In genomic region chr2:127220102-127220806, GRCh38 we compare ENCODE assay signal across 8 cellular contexts. TPM values are rescaled to one million over a fixed set of nuclear protein-coding genes. Genes with fewer than 3 reads are reported as not detected.
DNase-seq lines count a peak whose midpoint lies in the region; ATAC-seq, FAIRE-seq and TF ChIP-seq lines count a peak whose summit lies in the region.

A gene with protein sequence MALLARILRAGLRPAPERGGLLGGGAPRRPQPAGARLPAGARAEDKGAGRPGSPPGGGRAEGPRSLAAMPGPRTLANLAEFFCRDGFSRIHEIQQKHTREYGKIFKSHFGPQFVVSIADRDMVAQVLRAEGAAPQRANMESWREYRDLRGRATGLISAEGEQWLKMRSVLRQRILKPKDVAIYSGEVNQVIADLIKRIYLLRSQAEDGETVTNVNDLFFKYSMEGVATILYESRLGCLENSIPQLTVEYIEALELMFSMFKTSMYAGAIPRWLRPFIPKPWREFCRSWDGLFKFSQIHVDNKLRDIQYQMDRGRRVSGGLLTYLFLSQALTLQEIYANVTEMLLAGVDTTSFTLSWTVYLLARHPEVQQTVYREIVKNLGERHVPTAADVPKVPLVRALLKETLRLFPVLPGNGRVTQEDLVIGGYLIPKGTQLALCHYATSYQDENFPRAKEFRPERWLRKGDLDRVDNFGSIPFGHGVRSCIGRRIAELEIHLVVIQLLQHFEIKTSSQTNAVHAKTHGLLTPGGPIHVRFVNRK (minus strand): TSS chr2:127220299. CDS start chr2:127220270, 29 bp downstream.

- dilution Hi-C loops in mammary epithelial cell (cut with HindIII; ENCODE audit: low sequenced_read_pairs), result no loop called here

- no peak for FAIRE-seq in A549 (lab: Jason Lieb, UNC)

- TF ChIP-seq CTCF in A549 (IDR thresholded peaks at IDR 0.05) (no peak), mammary epithelial cell (conservative IDR thresholded peaks at IDR 0.05 in 1 of 2, IDR thresholded peaks at IDR 0.05 in 1 of 2; ENCODE audit: extremely low read depth in 1 of 2, insufficient read depth in 1 of 2, low read depth in 1 of 2, low read length in 2 of 2) (no peak), liver (IDR thresholded peaks at IDR 0.05; ENCODE audit: low read depth, low read length, missing input control) (no peak), thyroid gland (IDR thresholded peaks at IDR 0.05) (no peak)

- TF ChIP-seq POLR2A in A549 (IDR thresholded peaks at IDR 0.05; ENCODE audit: low read length) (no peak), thyroid gland (IDR thresholded peaks at IDR 0.05) (no peak)

- H3K4me3 ChIP-seq in A549, result peak within 1 kb of the TSS; percentile 89
- H3K4me3 ChIP-seq in mammary epithelial cell (replicated peaks in 1 of 3; ENCODE audit: insufficient read depth in 1 of 3, low read depth in 2 of 3, low read length in 3 of 3), result peak within 1 kb of the TSS; percentile 70 to 92 (median 78)
- peak within 1 kb of the TSS in 2 of 3 donors; percentile 47 to 65 for H3K4me3 ChIP-seq in liver (ENCODE audit: low read depth in 1 of 3, low read length in 3 of 3)
- peak within 1 kb of the TSS in 2 of 3 donors; percentile 10 to 38 for H3K4me3 ChIP-seq in thyroid gland (replicated peaks in 1 of 3)

- CTCF ChIA-PET in A549 (lab: Yijun Ruan, JAX) (interaction anchor here (1.0 kb wide), 1 partner anchor 23 kb away, joined by 5 read pairs; no protein-coding TSS in a partner anchor), mammary epithelial cell (lab: Charles Lee; ENCODE audit: low non-redundant PET) (no interaction called here)

- peaks cover 30% of the 10 kb centered on the region for H3K4me1 ChIP-seq in A549
- peaks cover 41% of the 10 kb centered on the region for H3K4me1 ChIP-seq in mammary epithelial cell (ENCODE audit: insufficient read depth, low read length)
- H3K4me1 ChIP-seq in liver (ENCODE audit: control insufficient read depth in 4 of 4, insufficient read depth in 4 of 4, low read length in 3 of 4), result peaks cover 4 to 13% (median 10%) of the 10 kb centered on the region in 4 donors
- H3K4me1 ChIP-seq in thyroid gland, result peaks cover 16 to 23% of the 10 kb centered on the region in 2 donors

- H3K36me3 ChIP-seq in mammary epithelial cell (ENCODE audit: insufficient read depth, low read length) (no peaks in the 10 kb centered on the region), liver (ENCODE audit: control insufficient read depth in 4 of 4, insufficient read depth in 3 of 4, low read depth in 1 of 4, low read length in 3 of 4) (no peaks in the 10 kb centered on the region), thyroid gland (no peaks in the 10 kb centered on the region)

- intact Hi-C loops in mammary epithelial cell (cut with micrococcal nuclease) (no loop called here), thyroid gland (cut with DNase I) (no loop called here)

- in situ Hi-C loops in mammary epithelial cell (cut with MboI; ENCODE audit: low sequenced_read_pairs in 2 of 2), result no loop called here

- BruUV-seq in mammary epithelial cell (replicated peaks; lab: Mats Ljungman, UMichigan), result no TSS peak

- ATAC-seq in A549 (peak; percentile 10 to 17; a peak in 4 of 6 replicates), HG03135 (IDR thresholded peaks at IDR 0.05; ENCODE audit: unreplicated experiment) (peak; percentile 52), HG03354 (IDR thresholded peaks at IDR 0.05; ENCODE audit: poor library complexity, severe bottlenecking, unreplicated experiment) (no peak)

- DNase-seq in A549 (ENCODE audit: low read depth in 1 of 2, low spot score in 1 of 2) (peak in 1 of 2 experiments; percentile 28), mammary epithelial cell (no peak), thyroid gland (peak; percentile 3 to 6), UCSD-AML1 (lab: John Stamatoyannopoulos, UW; ENCODE audit: unreplicated experiment) (no peak), cerebellum (ENCODE audit: low spot score) (no peak)

- TF ChIP-seq EP300 in A549 (IDR thresholded peaks at IDR 0.05), result no peak

- H3K27ac ChIP-seq in A549 (peak within 1 kb of the TSS; percentile 93 to 95), mammary epithelial cell (ENCODE audit: insufficient read depth, low read depth, low read length) (peak within 1 kb of the TSS; percentile 93), liver (ENCODE audit: low read depth in 1 of 2, low read length in 2 of 2) (no peak within 1 kb of the TSS), thyroid gland (no peak within 1 kb of the TSS)

- POLR2A ChIA-PET in A549 (lab: Yijun Ruan, JAX), result no interaction called here

- peak within 1 kb of the TSS; percentile 85 for H3K4me2 ChIP-seq in A549
- peak within 1 kb of the TSS; percentile 99 for H3K4me2 ChIP-seq in mammary epithelial cell (ENCODE audit: insufficient read depth, low read depth, low read length)

- no peaks in the 10 kb centered on the region for H3K27me3 ChIP-seq in mammary epithelial cell (ENCODE audit: insufficient read depth, low read length)
- peaks cover 0 to 2% (median 0%) of the 10 kb centered on the region in 4 donors for H3K27me3 ChIP-seq in liver (ENCODE audit: control insufficient read depth in 4 of 4, insufficient read depth in 4 of 4, low read length in 3 of 4)
- H3K27me3 ChIP-seq in thyroid gland, result peaks cover 7% of the 10 kb centered on the region

- H3K9me3 ChIP-seq in A549 (peaks cover 3% of the 10 kb centered on the region; the same call in 1 of the 3 replicates), mammary epithelial cell (replicated peaks; ENCODE audit: insufficient read depth, low read length) (no peaks in the 10 kb centered on the region), liver (ENCODE audit: control insufficient read depth in 4 of 4, low read length in 3 of 4) (no peaks in the 10 kb centered on the region), thyroid gland (no peaks in the 10 kb centered on the region)

- 3% methylated on average over 14 of the region's 43 CpGs for WGBS in A549 (ENCODE audit: missing lambda C conversion rate)
- WGBS in mammary epithelial cell (ENCODE audit: low coverage, missing lambda C conversion rate), result 5% methylated on average over 15 of the region's 43 CpGs
- 5% methylated on average over 43 of the region's 43 CpGs for WGBS in liver
- 12 to 15% methylated on average over 10 to 12 of the region's 43 CpGs for WGBS in thyroid gland, 2 donors

- no peaks in the 10 kb centered on the region for H4K20me1 ChIP-seq in mammary epithelial cell (ENCODE audit: insufficient read depth, low read length)

- H3K9ac ChIP-seq in mammary epithelial cell (ENCODE audit: insufficient read depth, low read length) (peak within 1 kb of the TSS; percentile 80), liver (ENCODE audit: low read depth in 1 of 2, low read length in 2 of 2) (no peak within 1 kb of the TSS)

- H2AFZ ChIP-seq in mammary epithelial cell (ENCODE audit: low read depth, low read length), result peak within 1 kb of the TSS; percentile 91

- H3K79me2 ChIP-seq in mammary epithelial cell (ENCODE audit: insufficient read depth, low read length), result peaks cover 19% of the 10 kb centered on the region

- no peak for TF ChIP-seq RAD21 in A549 (conservative IDR thresholded peaks at IDR 0.05 in 1 of 2, IDR thresholded peaks at IDR 0.05 in 1 of 2)
- no peak for TF ChIP-seq RAD21 in liver (IDR thresholded peaks at IDR 0.05)

TF ChIP-seq in A549, 52 proteins besides CTCF, POLR2A, EP300 and RAD21:
- no peak for TF ChIP-seq SREBF2 (IDR thresholded peaks at IDR 0.05)
- TF ChIP-seq EHF (CRISPR knock-in tag; IDR thresholded peaks at IDR 0.05), result no peak
- TF ChIP-seq JUN (IDR thresholded peaks at IDR 0.05), result 0 out of 5 replicates have a peak, but pooled peaks of 1 of the 2 experiments have one; percentile 11
- TF ChIP-seq CEBPB (IDR thresholded peaks at IDR 0.05), result no peak
- TF ChIP-seq MYC (IDR thresholded peaks at IDR 0.05; ENCODE audit: borderline replicate concordance, low read length), result no peak
- TF ChIP-seq NFE2L2 (conservative IDR thresholded peaks at IDR 0.05; ENCODE audit: low read length), result no peak

TF ChIP-seq in liver, 16 proteins besides CTCF, POLR2A, EP300 and RAD21 (continues in another document):
- TF ChIP-seq MAX (IDR thresholded peaks at IDR 0.05), result no peak
- no peak for TF ChIP-seq SP1 (IDR thresholded peaks at IDR 0.05)
- TF ChIP-seq, protein P1, sequence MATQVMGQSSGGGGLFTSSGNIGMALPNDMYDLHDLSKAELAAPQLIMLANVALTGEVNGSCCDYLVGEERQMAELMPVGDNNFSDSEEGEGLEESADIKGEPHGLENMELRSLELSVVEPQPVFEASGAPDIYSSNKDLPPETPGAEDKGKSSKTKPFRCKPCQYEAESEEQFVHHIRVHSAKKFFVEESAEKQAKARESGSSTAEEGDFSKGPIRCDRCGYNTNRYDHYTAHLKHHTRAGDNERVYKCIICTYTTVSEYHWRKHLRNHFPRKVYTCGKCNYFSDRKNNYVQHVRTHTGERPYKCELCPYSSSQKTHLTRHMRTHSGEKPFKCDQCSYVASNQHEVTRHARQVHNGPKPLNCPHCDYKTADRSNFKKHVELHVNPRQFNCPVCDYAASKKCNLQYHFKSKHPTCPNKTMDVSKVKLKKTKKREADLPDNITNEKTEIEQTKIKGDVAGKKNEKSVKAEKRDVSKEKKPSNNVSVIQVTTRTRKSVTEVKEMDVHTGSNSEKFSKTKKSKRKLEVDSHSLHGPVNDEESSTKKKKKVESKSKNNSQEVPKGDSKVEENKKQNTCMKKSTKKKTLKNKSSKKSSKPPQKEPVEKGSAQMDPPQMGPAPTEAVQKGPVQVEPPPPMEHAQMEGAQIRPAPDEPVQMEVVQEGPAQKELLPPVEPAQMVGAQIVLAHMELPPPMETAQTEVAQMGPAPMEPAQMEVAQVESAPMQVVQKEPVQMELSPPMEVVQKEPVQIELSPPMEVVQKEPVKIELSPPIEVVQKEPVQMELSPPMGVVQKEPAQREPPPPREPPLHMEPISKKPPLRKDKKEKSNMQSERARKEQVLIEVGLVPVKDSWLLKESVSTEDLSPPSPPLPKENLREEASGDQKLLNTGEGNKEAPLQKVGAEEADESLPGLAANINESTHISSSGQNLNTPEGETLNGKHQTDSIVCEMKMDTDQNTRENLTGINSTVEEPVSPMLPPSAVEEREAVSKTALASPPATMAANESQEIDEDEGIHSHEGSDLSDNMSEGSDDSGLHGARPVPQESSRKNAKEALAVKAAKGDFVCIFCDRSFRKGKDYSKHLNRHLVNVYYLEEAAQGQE (IDR thresholded peaks at IDR 0.05), result no peak
- no peak for TF ChIP-seq NR2F2 (IDR thresholded peaks at IDR 0.05)
- TF ChIP-seq GABPA (IDR thresholded peaks at IDR 0.05 in 1 of 2, conservative IDR thresholded peaks at IDR 0.05 in 1 of 2), result no peak

RNA-seq across cellular contexts. Expression of the gene that starts here (rescaled TPM):
- 2.2 TPM in 2 replicates for polyA plus RNA-seq in A549 (2011; rRNA removed)
- polyA plus RNA-seq in A549 (2012; cell fraction: cytosol; rRNA removed), result 1.1 and 1.6 TPM in 2 replicates
- 1.8 and 2.8 TPM in 2 replicates for polyA plus RNA-seq in A549 (2012; cell fraction: nucleus; rRNA removed)
- 3.0 to 5.5 TPM (median 4.6 TPM) in 3 replicates for polyA plus RNA-seq in A549 (2017; fragmentation: RNase III; extraction: RNeasy Plus Mini Kit Qiagen cat#74134 plus additional on column Dnase treatment)
- 1.1 and 1.8 TPM in 2 replicates for polyA minus RNA-seq in A549 (2011; rRNA and poly(A)+ RNA removed)
- total RNA-seq in mammary epithelial cell, result 1 to 10 TPM in 1 of 2 donors, under 1 TPM in 1; 0.67 to 8.3 TPM
- polyA plus RNA-seq in mammary epithelial cell, result 4.3 TPM
- polyA minus RNA-seq in mammary epithelial cell, result 6.9 TPM
- total RNA-seq in liver, result under 1 TPM; 0.05 to 0.08 TPM
- under 1 TPM; 0.02 to 0.14 TPM for polyA plus RNA-seq in liver
- under 1 TPM in 1 of 4 donors, not detected in 3; 0.40 TPM for total RNA-seq in thyroid gland
- total RNA-seq in cerebellum, result 1.1 TPM

Comparison
In these comparisons a context has a peak if more than half of its experiments do, and no peak if none do; other contexts are left out.
1. Peak in DNase-seq and H3K4me3 ChIP-seq in thyroid gland; RNA of the gene not detected or under 1 TPM.
2. H3K27ac ChIP-seq: peak in A549 (2 of 2) and mammary epithelial cell (single experiment); none in liver (0 of 2) and thyroid gland (0 of 3).
3. H3K4me3 ChIP-seq: peak in every context shown above with its lines; median percentile 89 in A549; 78 in mammary epithelial cell; 56 in liver; 24 in thyroid gland.